In genomic region chr2:164913640-164914346, GRCh38 we compare ENCODE assay signal across 8 cellular contexts. TPM values are rescaled to one million over a fixed set of nuclear protein-coding genes. Genes with fewer than 3 reads are reported as not detected.
DNase-seq lines count a peak whose midpoint lies in the region; ATAC-seq and TF ChIP-seq lines count a peak whose summit lies in the region.

No MANE protein-coding gene starts in this region.

- H3K9me3 Mint-ChIP-seq in CD14-positive monocyte, result no peaks in the 10 kb centered on the region
- H3K9me3 Mint-ChIP-seq in mesothelial cell of epicardium, result no peaks in the 10 kb centered on the region

- H3K27ac Mint-ChIP-seq in CD14-positive monocyte, result peak overlapping the region in 1 of 7 donors; percentile 12
- H3K27ac Mint-ChIP-seq in mesothelial cell of epicardium, result peak overlapping the region; percentile 90

- TF ChIP-seq CTCF in CD14-positive monocyte (IDR thresholded peaks at IDR 0.05) (peak; percentile 18), mesothelial cell of epicardium (IDR thresholded peaks at IDR 0.05; ENCODE audit: unreplicated experiment) (peak; percentile 44)

- no peak for DNase-seq in CD14-positive monocyte (ENCODE audit: low spot score)
- peak; percentile 53 for DNase-seq in LoVo (ENCODE audit: low spot score)
- DNase-seq in dermis blood vessel endothelial cell, result peak; percentile 56
- DNase-seq in mesothelial cell of epicardium (ENCODE audit: low spot score in 2 of 2, unreplicated experiment in 2 of 2), result no peak
- DNase-seq in MV-4-11 (lab: John Stamatoyannopoulos, UW), result no peak
- no peak for DNase-seq in ecto neural progenitor cell (ENCODE audit: low spot score)

- H3K27me3 Mint-ChIP-seq in CD14-positive monocyte (ENCODE audit: low read depth in 3 of 3) (peaks cover 0 to 2% (median 0%) of the 10 kb centered on the region in 3 donors), mesothelial cell of epicardium (ENCODE audit: low read depth) (no peaks in the 10 kb centered on the region)

- ATAC-seq in GM21723 (IDR thresholded peaks at IDR 0.05; ENCODE audit: unreplicated experiment) (no peak), GM18520 (IDR thresholded peaks at IDR 0.05; ENCODE audit: unreplicated experiment) (no peak)

- intact Hi-C loops in CD14-positive monocyte (cut with micrococcal nuclease), result no loop called here

- no peaks in the 10 kb centered on the region for H3K36me3 Mint-ChIP-seq in CD14-positive monocyte
- no peaks in the 10 kb centered on the region for H3K36me3 Mint-ChIP-seq in mesothelial cell of epicardium

- no peak overlapping the region for H3K4me3 Mint-ChIP-seq in CD14-positive monocyte
- H3K4me3 Mint-ChIP-seq in mesothelial cell of epicardium, result no peak overlapping the region

- H3K4me1 Mint-ChIP-seq in CD14-positive monocyte, result peaks cover 9% of the 10 kb centered on the region
- peaks cover 80% of the 10 kb centered on the region for H3K4me1 Mint-ChIP-seq in mesothelial cell of epicardium

RNA-seq across cellular contexts. Expression of gene SLC38A11, which starts 41.5 kb away (rescaled TPM):
- polyA plus RNA-seq in CD14-positive monocyte, result not detected
- not detected in 2 replicates for total RNA-seq in dermis blood vessel endothelial cell
- 0.54 to 0.71 TPM (median 0.59 TPM) in 3 replicates for total RNA-seq in mesothelial cell of epicardium

Comparison
In these comparisons a context has a peak if more than half of its experiments do, and no peak if none do; other contexts are left out.
1. DNase-seq: peak in LoVo (single experiment) and dermis blood vessel endothelial cell (single experiment); none in CD14-positive monocyte (single experiment), mesothelial cell of epicardium (0 of 2), MV-4-11 (single experiment) and ecto neural progenitor cell (single experiment).